ENCODE assay signal across 1 cellular context in the genomic region with DNA sequence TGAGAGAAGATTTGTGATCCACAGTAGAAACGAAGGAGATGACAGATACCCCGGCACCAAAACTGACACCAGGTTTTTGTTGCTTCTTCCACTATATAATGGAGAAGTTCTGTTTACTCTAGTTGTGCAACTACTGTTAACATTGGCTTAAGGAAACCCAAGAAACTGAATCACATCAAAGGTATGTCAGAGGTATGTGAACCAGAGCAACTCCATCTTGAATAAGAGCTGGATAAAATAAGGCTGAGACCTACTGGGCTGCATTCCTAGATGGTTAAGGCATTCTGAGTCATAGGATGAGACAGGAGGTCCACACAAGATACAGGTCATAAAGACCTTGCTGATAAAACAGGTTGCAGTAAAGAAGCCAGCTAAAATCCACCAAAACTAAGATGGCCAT.
TF ChIP-seq lines count a peak whose summit lies in the region.

No MANE protein-coding gene starts in this region.

TF ChIP-seq in IMR-90, 13 proteins besides CTCF, POLR2A, EP300 and RAD21:
- TF ChIP-seq, protein P1, sequence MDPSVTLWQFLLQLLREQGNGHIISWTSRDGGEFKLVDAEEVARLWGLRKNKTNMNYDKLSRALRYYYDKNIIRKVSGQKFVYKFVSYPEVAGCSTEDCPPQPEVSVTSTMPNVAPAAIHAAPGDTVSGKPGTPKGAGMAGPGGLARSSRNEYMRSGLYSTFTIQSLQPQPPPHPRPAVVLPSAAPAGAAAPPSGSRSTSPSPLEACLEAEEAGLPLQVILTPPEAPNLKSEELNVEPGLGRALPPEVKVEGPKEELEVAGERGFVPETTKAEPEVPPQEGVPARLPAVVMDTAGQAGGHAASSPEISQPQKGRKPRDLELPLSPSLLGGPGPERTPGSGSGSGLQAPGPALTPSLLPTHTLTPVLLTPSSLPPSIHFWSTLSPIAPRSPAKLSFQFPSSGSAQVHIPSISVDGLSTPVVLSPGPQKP (IDR thresholded peaks at IDR 0.05; ENCODE audit: borderline replicate concordance, low read depth, low read length), result no peak
- TF ChIP-seq MXI1 (IDR thresholded peaks at IDR 0.05; ENCODE audit: borderline replicate concordance, low read depth, low read length) (no peak), RCOR1 (IDR thresholded peaks at IDR 0.05; ENCODE audit: insufficient replicate concordance, low read length) (peak; percentile 65), MAFK (IDR thresholded peaks at IDR 0.05; ENCODE audit: low read depth, low read length) (no peak), CEBPB (IDR thresholded peaks at IDR 0.05; ENCODE audit: low read depth, low read length) (peak; percentile 97), FOS (IDR thresholded peaks at IDR 0.05; ENCODE audit: low read depth, low read length) (peak; percentile 58), MAZ (IDR thresholded peaks at IDR 0.05; ENCODE audit: borderline replicate concordance, low read depth, low read length) (no peak)
